25 cellular contexts compared by ENCODE assay signal in genomic region chr13:113650275-113650674, GRCh38. TPM values are rescaled to one million over a fixed set of nuclear protein-coding genes. Genes with fewer than 3 reads are reported as not detected.
DNase-seq lines count a peak whose midpoint lies in the region; ATAC-seq, FAIRE-seq and TF ChIP-seq lines count a peak whose summit lies in the region.
"Had no signal": no experiment of that assay in that cellular context is flagged by ENCODE, and none has a peak within 500 bp of the region (broad histone marks: within the 10 kb centered on the region; RNA-seq: fewer than 3 reads in every experiment).

No MANE protein-coding gene starts in this region.

- no peak overlapping the region for H3K4me3 Mint-ChIP-seq in Calu3 (ENCODE audit: low read depth, unreplicated experiment)
- H3K4me3 Mint-ChIP-seq: activated CD4-positive, alpha-beta T cell treated with anti-CD3 and anti-CD28 coated beads, Interleukin-2, amount 10 ng/mL, durations not matched to agents 24 days and 14 days; central memory CD8-positive, alpha-beta T cell; HFFc6; neural crest cell; stimulated activated naive CD8-positive, alpha-beta T cell treated with anti-CD3 and anti-CD28 coated beads, Interleukin-15, Interleukin-2, amounts not matched to agents 100 ng/mL and 50 ng/mL, for 24 hours had no signal

- no peaks in the 10 kb centered on the region for H3K9me1 ChIP-seq in keratinocyte (ENCODE audit: control insufficient read depth, extremely low read depth, insufficient read depth, low read length)

- no peaks in the 10 kb centered on the region for H3K27me3 Mint-ChIP-seq in Calu3 (ENCODE audit: unreplicated experiment)
- H3K27me3 Mint-ChIP-seq: activated CD4-positive, alpha-beta T cell treated with anti-CD3 and anti-CD28 coated beads, Interleukin-2, amount 10 ng/mL, durations not matched to agents 24 days and 14 days; central memory CD8-positive, alpha-beta T cell; progenitor cell of endocrine pancreas; stimulated activated naive CD8-positive, alpha-beta T cell treated with anti-CD3 and anti-CD28 coated beads, Interleukin-15, Interleukin-2, amounts not matched to agents 100 ng/mL and 50 ng/mL, for 24 hours had no signal

- no peak overlapping the region for H3K9ac ChIP-seq in keratinocyte (ENCODE audit: control insufficient read depth, extremely low read depth, insufficient read depth, low read length)

- H2AFZ ChIP-seq in keratinocyte (ENCODE audit: control insufficient read depth, low read length) = no peak overlapping the region

- FAIRE-seq in keratinocyte (lab: Jason Lieb, UNC) = no peak
- FAIRE-seq: small intestine had no signal

- H3K4me1 Mint-ChIP-seq in Calu3 (ENCODE audit: low read depth, unreplicated experiment) = no peaks in the 10 kb centered on the region

- H3K27ac Mint-ChIP-seq in Calu3 (ENCODE audit: unreplicated experiment) = no peak overlapping the region
- H3K27ac Mint-ChIP-seq: activated CD4-positive, alpha-beta T cell treated with anti-CD3 and anti-CD28 coated beads, Interleukin-2, amount 10 ng/mL, durations not matched to agents 24 days and 14 days; activated T-helper 2 cell treated with anti-CD3 and anti-CD28 coated beads, Interferon-gamma antibody, Interleukin-2, Interleukin-4, amounts not matched to agents 10 μg/mL and 5 μg/mL and 100 μg/mL, durations not matched to agents 14 hours and 24 hours and 36 hours; HFFc6; stimulated activated naive CD8-positive, alpha-beta T cell treated with anti-CD3 and anti-CD28 coated beads, Interleukin-15, Interleukin-2, amounts not matched to agents 100 ng/mL and 50 ng/mL, for 24 hours had no signal

- CTCF ChIA-PET in Calu3 (lab: Charles Lee) = no interaction called here

- H3K27ac ChIP-seq in keratinocyte (ENCODE audit: control insufficient read depth, insufficient read depth, low read length) = no peak overlapping the region
- H3K27ac ChIP-seq: 22Rv1, gastrocnemius medialis had no signal

- ATAC-seq in sciatic nerve (no peak), GM18870 (IDR thresholded peaks at IDR 0.05; ENCODE audit: unreplicated experiment) (no peak)
- ATAC-seq: gastrocnemius medialis had no signal

- peaks cover 4% of the 10 kb centered on the region for H3K9me3 Mint-ChIP-seq in Calu3 (ENCODE audit: low read depth, unreplicated experiment)
- H3K9me3 Mint-ChIP-seq: activated CD4-positive, alpha-beta T cell treated with anti-CD3 and anti-CD28 coated beads, Interleukin-2, amount 10 ng/mL, durations not matched to agents 24 days and 14 days; activated T-helper 2 cell treated with anti-CD3 and anti-CD28 coated beads, Interferon-gamma antibody, Interleukin-2, Interleukin-4, amounts not matched to agents 10 μg/mL and 5 μg/mL and 100 μg/mL, durations not matched to agents 14 hours and 24 hours and 36 hours; central memory CD8-positive, alpha-beta T cell; HFFc6; neural crest cell; stimulated activated naive CD8-positive, alpha-beta T cell treated with anti-CD3 and anti-CD28 coated beads, Interleukin-15, Interleukin-2, amounts not matched to agents 100 ng/mL and 50 ng/mL, for 24 hours had no signal

- intact Hi-C loops in sciatic nerve (cut with DNase I) = no loop called here
- intact Hi-C loops in Calu3 (cut with micrococcal nuclease; ENCODE audit: unreplicated experiment) = no loop called here

- BruUV-seq in Calu3 (replicated peaks; lab: Mats Ljungman, UMichigan) = no TSS peak

- TF ChIP-seq CTCF in keratinocyte (optimal IDR thresholded peaks at IDR 0.05 in 1 of 3, IDR thresholded peaks at IDR 0.05 in 1 of 3, conservative IDR thresholded peaks at IDR 0.05 in 1 of 3; ENCODE audit: extremely low read depth in 1 of 3, insufficient read depth in 2 of 3, low read length in 3 of 3) (no peak), Calu3 (IDR thresholded peaks at IDR 0.05; ENCODE audit: unreplicated experiment) (no peak)

- dilution Hi-C loops in keratinocyte (cut with MboI; ENCODE audit: extremely low pct_ligation_motif_present, low sequenced_read_pairs) = no loop called here

- no peaks in the 10 kb centered on the region for H4K20me1 ChIP-seq in keratinocyte (ENCODE audit: control insufficient read depth, extremely low read depth, insufficient read depth, low read length)

- H3K36me3 ChIP-seq in keratinocyte (ENCODE audit: control insufficient read depth in 2 of 2, extremely low read depth in 1 of 2, insufficient read depth in 2 of 2, low read length in 2 of 2) = no peaks in the 10 kb centered on the region
- H3K36me3 ChIP-seq: gastrocnemius medialis had no signal

- H3K4me1 ChIP-seq in keratinocyte (ENCODE audit: control insufficient read depth, extremely low read depth, insufficient read depth, low read length) = peaks cover 2% of the 10 kb centered on the region
- H3K4me1 ChIP-seq: Caco-2 had no signal

- H3K4me3 ChIP-seq in keratinocyte (ENCODE audit: control insufficient read depth in 2 of 3, extremely low read depth in 1 of 3, insufficient read depth in 2 of 3, low read depth in 1 of 3, low read length in 3 of 3) = no peak overlapping the region
- H3K4me3 ChIP-seq: gastrocnemius medialis had no signal

- H3K9me3 ChIP-seq in keratinocyte (ENCODE audit: control insufficient read depth, low read depth, low read length) = peaks cover 2% of the 10 kb centered on the region
- H3K9me3 ChIP-seq: Caco-2, gastrocnemius medialis had no signal

- H3K4me2 ChIP-seq in keratinocyte (ENCODE audit: control insufficient read depth, extremely low read depth, insufficient read depth, low read depth, low read length) = peak overlapping the region; percentile 59

- H3K27me3 ChIP-seq in keratinocyte (ENCODE audit: control insufficient read depth, extremely low read depth, insufficient read depth, low read length) = peaks cover 5% of the 10 kb centered on the region
- H3K27me3 ChIP-seq: gastrocnemius medialis had no signal

- DNase-seq in NCI-H1417 (lab: John Stamatoyannopoulos, UW) (peak in 2 of 3 experiments; percentile 45 to 73), NCI-H1417 treated with DMSO at 0.1 percent for 48 hours (lab: John Stamatoyannopoulos, UW) (no peak), DMS79 treated with DMSO at 0.1 percent for 48 hours (lab: John Stamatoyannopoulos, UW) (peak; percentile 91), keratinocyte (ENCODE audit: low read depth, low spot score) (no peak), sciatic nerve (ENCODE audit: low spot score) (peak; percentile 27), Calu3 (no peak), DMS53 (lab: John Stamatoyannopoulos, UW) (no peak)
- DNase-seq: activated CD4-positive, alpha-beta T cell treated with anti-CD3 and anti-CD28 coated beads, Interleukin-2, amount 10 ng/mL, durations not matched to agents 24 days and 14 days; amniotic stem cell; HFFc6; NCI-H69; small intestine; stimulated activated CD4-positive, alpha-beta T cell treated with anti-CD3 and anti-CD28 coated beads, Interleukin-4, amount 100 ng/mL, for 24 hours had no signal

- H3K79me2 ChIP-seq in keratinocyte (ENCODE audit: control insufficient read depth, insufficient read depth, low read length) = no peaks in the 10 kb centered on the region

- no peaks in the 10 kb centered on the region for H3K36me3 Mint-ChIP-seq in Calu3 (ENCODE audit: insufficient read depth, unreplicated experiment)

RNA-seq across cellular contexts. Expression of gene ATP4B, which starts 7.7 kb away (rescaled TPM):
- polyA plus RNA-seq in keratinocyte = not detected in 3 replicates
- polyA plus RNA-seq in keratinocyte (2011; ENCODE audit: low read depth) = not detected
- polyA plus RNA-seq in keratinocyte (2011; cell fraction: cytosol; rRNA removed) = not detected in 2 replicates
- not detected in 2 replicates for polyA plus RNA-seq in keratinocyte (2011; cell fraction: nucleus; rRNA removed)
- not detected in 2 replicates for polyA plus RNA-seq in keratinocyte (2012; ENCODE audit: low replicate concordance)
- not detected in 3 replicates for polyA minus RNA-seq in keratinocyte
- polyA minus RNA-seq in keratinocyte (2011; cell fraction: cytosol; rRNA and poly(A)+ RNA removed) = not detected
- polyA minus RNA-seq in keratinocyte (2011; cell fraction: nucleus; rRNA and poly(A)+ RNA removed) = not detected in 2 replicates
- not detected for total RNA-seq in sciatic nerve
- total RNA-seq in Calu3 (2022) = not detected in 2 replicates
- total RNA-seq: activated CD4-positive, alpha-beta T cell treated with anti-CD3 and anti-CD28 coated beads, Interleukin-2, amount 10 ng/mL, durations not matched to agents 24 days and 14 days; activated T-helper 2 cell treated with anti-CD3 and anti-CD28 coated beads, Interferon-gamma antibody, Interleukin-2, Interleukin-4, amounts not matched to agents 10 μg/mL and 5 μg/mL and 100 μg/mL, durations not matched to agents 14 hours and 24 hours and 36 hours; Caco-2; gastrocnemius medialis; HFFc6; mucosa of gallbladder; neural crest cell; progenitor cell of endocrine pancreas; ureter had no signal

RNA-seq across cellular contexts. Expression of gene GRK1, which starts 16.7 kb away (rescaled TPM):
- not detected in 3 replicates for polyA plus RNA-seq in keratinocyte
- polyA plus RNA-seq in keratinocyte (2011; ENCODE audit: low read depth) = not detected
- not detected in 2 replicates for polyA plus RNA-seq in keratinocyte (2011; cell fraction: cytosol; rRNA removed)
- 0.04 TPM in 1 of 2 replicates, not detected in the other for polyA plus RNA-seq in keratinocyte (2011; cell fraction: nucleus; rRNA removed)
- not detected in 2 replicates for polyA plus RNA-seq in keratinocyte (2012; ENCODE audit: low replicate concordance)
- polyA minus RNA-seq in keratinocyte = not detected in 3 replicates
- not detected for polyA minus RNA-seq in keratinocyte (2011; cell fraction: cytosol; rRNA and poly(A)+ RNA removed)
- not detected in 2 replicates for polyA minus RNA-seq in keratinocyte (2011; cell fraction: nucleus; rRNA and poly(A)+ RNA removed)
- total RNA-seq in sciatic nerve (0.09 TPM), Calu3 (2022) (not detected in 2 replicates)
- total RNA-seq: Caco-2, HFFc6, mucosa of gallbladder, ureter had no signal
- polyA plus RNA-seq: esophagus had no signal

Comparison
In these comparisons a context has a peak if more than half of its experiments do, and no peak if none do; other contexts are left out.
1. DNase-seq: peak in NCI-H1417 (2 of 3), DMS79 treated with DMSO at 0.1 percent for 48 hours (single experiment) and sciatic nerve (single experiment); none in NCI-H1417 treated with DMSO at 0.1 percent for 48 hours (single experiment), keratinocyte (single experiment), Calu3 (single experiment) and DMS53 (single experiment).